In the genomic region with DNA sequence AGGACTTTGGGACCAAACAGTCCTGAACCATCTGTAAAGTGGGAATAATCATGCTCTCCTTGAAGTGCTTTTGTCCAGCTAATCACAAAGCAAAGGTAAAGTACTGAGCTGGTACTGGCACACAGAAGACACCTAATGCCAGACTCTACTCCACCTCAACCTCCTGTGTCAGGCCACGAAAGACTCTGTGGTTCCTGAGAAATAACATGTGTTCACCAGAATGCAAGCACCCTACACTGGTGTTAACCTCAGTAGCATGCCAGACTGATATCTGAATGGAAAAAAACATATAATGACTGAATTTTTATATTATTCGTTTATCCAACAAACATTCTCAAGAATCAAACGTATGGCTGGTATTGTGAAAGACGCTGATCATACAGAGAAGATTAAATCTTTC, we compare ENCODE assay signal across 12 cellular contexts.
A peak's percentile ranks its signal among the peaks of the same experiment; 100 is the strongest.
DNase-seq lines count a peak whose midpoint lies in the region; ATAC-seq, FAIRE-seq and TF ChIP-seq lines count a peak whose summit lies in the region.
"Had no signal": no experiment of that assay in that cellular context is flagged by ENCODE, and none has a peak within 500 bp of the region (broad histone marks: within the 10 kb centered on the region; RNA-seq: fewer than 3 reads in every experiment).

No MANE protein-coding gene starts in this region.

- ATAC-seq in right lobe of liver = peak in 3 of 4 donors; percentile 38 to 47 (median 44)
- no peak for ATAC-seq in HepG2
- ATAC-seq in GM19467 (IDR thresholded peaks at IDR 0.05; ENCODE audit: unreplicated experiment) = no peak
- no peak for ATAC-seq in HG02763 (IDR thresholded peaks at IDR 0.05; ENCODE audit: unreplicated experiment)

- no peaks in the 10 kb centered on the region for H3K27me3 ChIP-seq in right lobe of liver
- no peaks in the 10 kb centered on the region for H3K27me3 ChIP-seq in HepG2 (ENCODE audit: control insufficient read depth in 1 of 2, insufficient read depth in 2 of 2, low read length in 2 of 2)

- H3K36me3 ChIP-seq in right lobe of liver (no peaks in the 10 kb centered on the region), HepG2 (replicated peaks in 1 of 2; ENCODE audit: control insufficient read depth in 1 of 2, insufficient read depth in 2 of 2, low read length in 2 of 2) (no peaks in the 10 kb centered on the region)

- no peak overlapping the region for H3K9ac ChIP-seq in HepG2 (ENCODE audit: insufficient read depth, low read depth, low read length)

- peak overlapping the region; percentile 85 for H3K27ac Mint-ChIP-seq in T-helper 2 cell treated with Interferon-gamma antibody and Interleukin-4, amounts not matched to agents 5 μg/mL and 100 μg/mL, for 36 hours

- H3K27me3 Mint-ChIP-seq in T-helper 2 cell treated with Interferon-gamma antibody and Interleukin-4, amounts not matched to agents 5 μg/mL and 100 μg/mL, for 36 hours (ENCODE audit: low read depth) = peaks cover 8% of the 10 kb centered on the region

- no peak for TF ChIP-seq RAD21 in HepG2 (CRISPR knock-in tag; IDR thresholded peaks at IDR 0.05)

- H3K4me3 ChIP-seq in right lobe of liver (no peak overlapping the region), HepG2 (replicated peaks in 1 of 3; ENCODE audit: insufficient read depth in 1 of 3, low read depth in 2 of 3, low read length in 3 of 3) (no peak overlapping the region)

- CTCF ChIA-PET in HepG2 (lab: Yijun Ruan, JAX; ENCODE audit: low intra/inter-chr PET ratio, low total read pairs) = no interaction called here

- no peaks in the 10 kb centered on the region for H3K36me3 Mint-ChIP-seq in T-helper 2 cell treated with Interferon-gamma antibody and Interleukin-4, amounts not matched to agents 5 μg/mL and 100 μg/mL, for 36 hours (ENCODE audit: low read depth)

- DNase-seq in right lobe of liver (no peak), HepG2 (ENCODE audit: low spot score) (no peak), epithelial cell of prostate (ENCODE audit: low read depth, low spot score) (no peak), nucleus accumbens (lab: John Stamatoyannopoulos, UW) (no peak)
- peak; percentile 19 for DNase-seq in T-helper 2 cell treated with Interferon-gamma antibody and Interleukin-4, amounts not matched to agents 5 μg/mL and 100 μg/mL, for 36 hours (ENCODE audit: low spot score)
- peak; percentile 3 for DNase-seq in stimulated activated naive CD4-positive, alpha-beta T cell treated with Interleukin-2 at 50 U/mL for 16 hours (lab: John Stamatoyannopoulos, UW)
- DNase-seq: islet precursor cell, NCI-H748 treated with DMSO at 0.1 percent for 48 hours, T-helper 9 cell had no signal

- WGBS in right lobe of liver (ENCODE audit: insufficient coverage, low coverage, low lambda C conversion rate, missing lambda C conversion rate) = 39% methylated on average over 4 of the region's 4 CpGs
- WGBS in HepG2 (ENCODE audit: low lambda C conversion rate) = 3% methylated on average over 4 of the region's 4 CpGs

- H2AFZ ChIP-seq in HepG2 (ENCODE audit: low read length) = no peak overlapping the region

- H4K20me1 ChIP-seq in HepG2 (ENCODE audit: insufficient read depth, low read length) = no peaks in the 10 kb centered on the region

- intact Hi-C loops in right lobe of liver (cut with DNase I) (no loop called here), HepG2 (cut with micrococcal nuclease; ENCODE audit: unreplicated experiment) (no loop called here)

- no TSS peak for BruUV-seq in HepG2 (replicated peaks; lab: Mats Ljungman, UMichigan)

- TF ChIP-seq EP300 in HepG2 (IDR thresholded peaks at IDR 0.05; ENCODE audit: low read depth in 2 of 2, low read length in 2 of 2) = no peak
- TF ChIP-seq EP300 in HepG2 (CRISPR knock-in tag; IDR thresholded peaks at IDR 0.05; ENCODE audit: borderline replicate concordance) = no peak

- TF ChIP-seq CTCF in right lobe of liver (IDR thresholded peaks at IDR 0.05) (no peak), HepG2 (CRISPR knock-in tag; IDR thresholded peaks at IDR 0.05) (no peak)

- TF ChIP-seq POLR2A in right lobe of liver (IDR thresholded peaks at IDR 0.05) (no peak), HepG2 (IDR thresholded peaks at IDR 0.05; ENCODE audit: insufficient read depth in 1 of 2, low read depth in 2 of 2, low read length in 2 of 2) (no peak)

- FAIRE-seq in HepG2 (lab: Jason Lieb, UNC) = no peak
- FAIRE-seq: GM19239 had no signal

- H3K27ac ChIP-seq in right lobe of liver (no peak overlapping the region), HepG2 (ENCODE audit: extremely low read length, insufficient read depth, low read length) (no peak overlapping the region), epithelial cell of prostate (peak overlapping the region; percentile 98)

- H3K4me2 ChIP-seq in HepG2 (ENCODE audit: low read depth, low read length) = no peak overlapping the region

- H3K9me3 ChIP-seq in right lobe of liver = no peaks in the 10 kb centered on the region
- H3K9me3 ChIP-seq in HepG2 (ENCODE audit: low read length) = no peaks in the 10 kb centered on the region

- H3K4me1 Mint-ChIP-seq in T-helper 2 cell treated with Interferon-gamma antibody and Interleukin-4, amounts not matched to agents 5 μg/mL and 100 μg/mL, for 36 hours (ENCODE audit: low read depth) = peaks cover 43% of the 10 kb centered on the region

- no peaks in the 10 kb centered on the region for H3K79me2 ChIP-seq in HepG2 (ENCODE audit: insufficient read depth, low read length)

- in situ Hi-C loops in HepG2 (cut with HindIII; ENCODE audit: extremely low pct_ligation_motif_present, low pct_unique_long_range_greater_than_20kb) = no loop called here

- no peaks in the 10 kb centered on the region for H3K4me1 ChIP-seq in right lobe of liver
- H3K4me1 ChIP-seq in HepG2 (ENCODE audit: insufficient read depth, low read length) = no peaks in the 10 kb centered on the region

- no peaks in the 10 kb centered on the region for H3K9me3 Mint-ChIP-seq in T-helper 2 cell treated with Interferon-gamma antibody and Interleukin-4, amounts not matched to agents 5 μg/mL and 100 μg/mL, for 36 hours

- peak overlapping the region; percentile 87 for H3K4me3 Mint-ChIP-seq in T-helper 2 cell treated with Interferon-gamma antibody and Interleukin-4, amounts not matched to agents 5 μg/mL and 100 μg/mL, for 36 hours

- POLR2A ChIA-PET in HepG2 (lab: Yijun Ruan, JAX) = no interaction called here

TF ChIP-seq in HepG2, 621 proteins besides CTCF, POLR2A, EP300 and RAD21:
- TF ChIP-seq KMT2A (CRISPR knock-in tag; IDR thresholded peaks at IDR 0.05) (no peak), XRCC5 (optimal IDR thresholded peaks at IDR 0.05; ENCODE audit: low read length) (no peak), ELF4 (CRISPR knock-in tag; IDR thresholded peaks at IDR 0.05; ENCODE audit: borderline replicate concordance) (no peak), ZNF724P (CRISPR knock-in tag; IDR thresholded peaks at IDR 0.05; ENCODE audit: borderline replicate concordance) (no peak), MEF2D (CRISPR knock-in tag; IDR thresholded peaks at IDR 0.05) (no peak), ZNF207 (IDR thresholded peaks at IDR 0.05; ENCODE audit: borderline replicate concordance) (no peak), IKZF4 (CRISPR knock-in tag; IDR thresholded peaks at IDR 0.05; ENCODE audit: borderline replicate concordance, low read depth, not compliant biosample characterization) (no peak), ZNF614 (CRISPR knock-in tag; IDR thresholded peaks at IDR 0.05; ENCODE audit: borderline replicate concordance) (no peak), HNRNPUL1 (IDR thresholded peaks at IDR 0.05; ENCODE audit: low read depth, low read length) (no peak), RBFOX2 (IDR thresholded peaks at IDR 0.05; ENCODE audit: low read depth, low read length) (no peak), NFE2 (CRISPR knock-in tag; IDR thresholded peaks at IDR 0.05) (no peak), ZNF703 (CRISPR knock-in tag; IDR thresholded peaks at IDR 0.05; ENCODE audit: borderline replicate concordance) (no peak), BCL3 (CRISPR knock-in tag; IDR thresholded peaks at IDR 0.05) (no peak), ZNF766 (CRISPR knock-in tag; IDR thresholded peaks at IDR 0.05; ENCODE audit: borderline replicate concordance) (no peak)
- TF ChIP-seq, protein P1, sequence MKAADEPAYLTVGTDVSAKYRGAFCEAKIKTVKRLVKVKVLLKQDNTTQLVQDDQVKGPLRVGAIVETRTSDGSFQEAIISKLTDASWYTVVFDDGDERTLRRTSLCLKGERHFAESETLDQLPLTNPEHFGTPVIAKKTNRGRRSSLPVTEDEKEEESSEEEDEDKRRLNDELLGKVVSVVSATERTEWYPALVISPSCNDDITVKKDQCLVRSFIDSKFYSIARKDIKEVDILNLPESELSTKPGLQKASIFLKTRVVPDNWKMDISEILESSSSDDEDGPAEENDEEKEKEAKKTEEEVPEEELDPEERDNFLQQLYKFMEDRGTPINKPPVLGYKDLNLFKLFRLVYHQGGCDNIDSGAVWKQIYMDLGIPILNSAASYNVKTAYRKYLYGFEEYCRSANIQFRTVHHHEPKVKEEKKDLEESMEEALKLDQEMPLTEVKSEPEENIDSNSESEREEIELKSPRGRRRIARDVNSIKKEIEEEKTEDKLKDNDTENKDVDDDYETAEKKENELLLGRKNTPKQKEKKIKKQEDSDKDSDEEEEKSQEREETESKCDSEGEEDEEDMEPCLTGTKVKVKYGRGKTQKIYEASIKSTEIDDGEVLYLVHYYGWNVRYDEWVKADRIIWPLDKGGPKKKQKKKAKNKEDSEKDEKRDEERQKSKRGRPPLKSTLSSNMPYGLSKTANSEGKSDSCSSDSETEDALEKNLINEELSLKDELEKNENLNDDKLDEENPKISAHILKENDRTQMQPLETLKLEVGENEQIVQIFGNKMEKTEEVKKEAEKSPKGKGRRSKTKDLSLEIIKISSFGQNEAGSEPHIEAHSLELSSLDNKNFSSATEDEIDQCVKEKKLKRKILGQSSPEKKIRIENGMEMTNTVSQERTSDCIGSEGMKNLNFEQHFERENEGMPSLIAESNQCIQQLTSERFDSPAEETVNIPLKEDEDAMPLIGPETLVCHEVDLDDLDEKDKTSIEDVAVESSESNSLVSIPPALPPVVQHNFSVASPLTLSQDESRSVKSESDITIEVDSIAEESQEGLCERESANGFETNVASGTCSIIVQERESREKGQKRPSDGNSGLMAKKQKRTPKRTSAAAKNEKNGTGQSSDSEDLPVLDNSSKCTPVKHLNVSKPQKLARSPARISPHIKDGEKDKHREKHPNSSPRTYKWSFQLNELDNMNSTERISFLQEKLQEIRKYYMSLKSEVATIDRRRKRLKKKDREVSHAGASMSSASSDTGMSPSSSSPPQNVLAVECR (CRISPR knock-in tag; IDR thresholded peaks at IDR 0.05; ENCODE audit: borderline replicate concordance) = no peak

Comparison
In these comparisons a context has a peak if more than half of its experiments do, and no peak if none do; other contexts are left out.
1. ATAC-seq: peak in right lobe of liver (3 of 4); none in HepG2 (single experiment), GM19467 (single experiment) and HG02763 (single experiment).
2. DNase-seq: peak in T-helper 2 cell treated with Interferon-gamma antibody and Interleukin-4, amounts not matched to agents 5 μg/mL and 100 μg/mL, for 36 hours (single experiment) and stimulated activated naive CD4-positive, alpha-beta T cell treated with Interleukin-2 at 50 U/mL for 16 hours (single experiment); none in right lobe of liver (0 of 3), HepG2 (single experiment), epithelial cell of prostate (single experiment) and nucleus accumbens (0 of 56).